Comparison of ENCODE assay signal across 1 cellular context in genomic region chr16:15961557-15962205, GRCh38.
TF ChIP-seq lines count a peak whose summit lies in the region.

No MANE protein-coding gene starts in this region.

TF ChIP-seq in GM12878, 131 proteins besides CTCF, POLR2A, EP300 and RAD21 (continued from another document):
- no peak for TF ChIP-seq ZNF592 (IDR thresholded peaks at IDR 0.05)
- TF ChIP-seq USF2 (IDR thresholded peaks at IDR 0.05; ENCODE audit: borderline replicate concordance, low read depth, low read length) = no peak
- TF ChIP-seq, protein P1, sequence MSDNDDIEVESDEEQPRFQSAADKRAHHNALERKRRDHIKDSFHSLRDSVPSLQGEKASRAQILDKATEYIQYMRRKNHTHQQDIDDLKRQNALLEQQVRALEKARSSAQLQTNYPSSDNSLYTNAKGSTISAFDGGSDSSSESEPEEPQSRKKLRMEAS (IDR thresholded peaks at IDR 0.05; ENCODE audit: low read depth, low read length) = no peak
- TF ChIP-seq USF1 (IDR thresholded peaks at IDR 0.05; ENCODE audit: borderline replicate concordance, extremely low read length, insufficient read depth, low read depth, low read length) = no peak
- TF ChIP-seq, protein P2, sequence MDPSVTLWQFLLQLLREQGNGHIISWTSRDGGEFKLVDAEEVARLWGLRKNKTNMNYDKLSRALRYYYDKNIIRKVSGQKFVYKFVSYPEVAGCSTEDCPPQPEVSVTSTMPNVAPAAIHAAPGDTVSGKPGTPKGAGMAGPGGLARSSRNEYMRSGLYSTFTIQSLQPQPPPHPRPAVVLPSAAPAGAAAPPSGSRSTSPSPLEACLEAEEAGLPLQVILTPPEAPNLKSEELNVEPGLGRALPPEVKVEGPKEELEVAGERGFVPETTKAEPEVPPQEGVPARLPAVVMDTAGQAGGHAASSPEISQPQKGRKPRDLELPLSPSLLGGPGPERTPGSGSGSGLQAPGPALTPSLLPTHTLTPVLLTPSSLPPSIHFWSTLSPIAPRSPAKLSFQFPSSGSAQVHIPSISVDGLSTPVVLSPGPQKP (IDR thresholded peaks at IDR 0.05; ENCODE audit: low read depth, low read length) = no peak
- TF ChIP-seq RUNX3 (IDR thresholded peaks at IDR 0.05; ENCODE audit: low read length) = 0 out of 2 replicates have a peak, but pooled peaks have one; percentile 8
- TF ChIP-seq BHLHE40 (IDR thresholded peaks at IDR 0.05; ENCODE audit: borderline replicate concordance in 1 of 2, low read depth in 2 of 2, low read length in 1 of 2) = peak; percentile 82 to 90
- TF ChIP-seq NR2F1 (conservative IDR thresholded peaks at IDR 0.05) = peak; percentile 37; the same call in 1 of the 2 replicates
- peak; percentile 93 for TF ChIP-seq ZNF384 (IDR thresholded peaks at IDR 0.05; ENCODE audit: borderline replicate concordance, low read depth, low read length)
- peak; percentile 66 for TF ChIP-seq PKNOX1 (IDR thresholded peaks at IDR 0.05)
- TF ChIP-seq, protein P3, sequence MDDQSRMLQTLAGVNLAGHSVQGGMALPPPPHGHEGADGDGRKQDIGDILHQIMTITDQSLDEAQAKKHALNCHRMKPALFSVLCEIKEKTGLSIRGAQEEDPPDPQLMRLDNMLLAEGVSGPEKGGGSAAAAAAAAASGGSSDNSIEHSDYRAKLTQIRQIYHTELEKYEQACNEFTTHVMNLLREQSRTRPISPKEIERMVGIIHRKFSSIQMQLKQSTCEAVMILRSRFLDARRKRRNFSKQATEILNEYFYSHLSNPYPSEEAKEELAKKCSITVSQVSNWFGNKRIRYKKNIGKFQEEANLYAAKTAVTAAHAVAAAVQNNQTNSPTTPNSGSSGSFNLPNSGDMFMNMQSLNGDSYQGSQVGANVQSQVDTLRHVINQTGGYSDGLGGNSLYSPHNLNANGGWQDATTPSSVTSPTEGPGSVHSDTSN (IDR thresholded peaks at IDR 0.05; ENCODE audit: insufficient replicate concordance, low read depth, low read length) = no peak
- no peak for TF ChIP-seq KLF5 (IDR thresholded peaks at IDR 0.05; ENCODE audit: partially characterized antibody)
- peak; percentile 74 for TF ChIP-seq ZBTB40 (IDR thresholded peaks at IDR 0.05; ENCODE audit: borderline replicate concordance)
- TF ChIP-seq SUPT20H (IDR thresholded peaks at IDR 0.05; ENCODE audit: borderline replicate concordance, control insufficient read depth, low read depth, low read length) = no peak
- 0 out of 2 replicates have a peak, but pooled peaks have one; percentile 16 for TF ChIP-seq MTA2 (IDR thresholded peaks at IDR 0.05; ENCODE audit: low read depth)
- peak; percentile 68; the same call in 1 of the 2 replicates for TF ChIP-seq SPI1 (IDR thresholded peaks at IDR 0.05; ENCODE audit: borderline replicate concordance, insufficient read depth, low read depth, low read length)
- TF ChIP-seq SMARCA5 (IDR thresholded peaks at IDR 0.05) = 0 out of 2 replicates have a peak, but pooled peaks have one; percentile 22
- TF ChIP-seq ZNF217 (IDR thresholded peaks at IDR 0.05) = 0 out of 2 replicates have a peak, but pooled peaks have one; percentile 17
- TF ChIP-seq PAX8 (IDR thresholded peaks at IDR 0.05) = 0 out of 2 replicates have a peak, but pooled peaks have one; percentile 3
- TF ChIP-seq IKZF1 (conservative IDR thresholded peaks at IDR 0.05) = peak; percentile 15; the same call in 1 of the 2 replicates
- TF ChIP-seq NFIC (IDR thresholded peaks at IDR 0.05; ENCODE audit: low read depth, low read length) = no peak; the same call in 1 of the 2 replicates
- TF ChIP-seq YBX1 (IDR thresholded peaks at IDR 0.05) = no peak
- TF ChIP-seq IKZF2 (IDR thresholded peaks at IDR 0.05) = peak in 1 of 2 experiments; percentile 23; a peak in 1 of 4 replicates
